1 cellular context compared by ENCODE assay signal in the genomic region with DNA sequence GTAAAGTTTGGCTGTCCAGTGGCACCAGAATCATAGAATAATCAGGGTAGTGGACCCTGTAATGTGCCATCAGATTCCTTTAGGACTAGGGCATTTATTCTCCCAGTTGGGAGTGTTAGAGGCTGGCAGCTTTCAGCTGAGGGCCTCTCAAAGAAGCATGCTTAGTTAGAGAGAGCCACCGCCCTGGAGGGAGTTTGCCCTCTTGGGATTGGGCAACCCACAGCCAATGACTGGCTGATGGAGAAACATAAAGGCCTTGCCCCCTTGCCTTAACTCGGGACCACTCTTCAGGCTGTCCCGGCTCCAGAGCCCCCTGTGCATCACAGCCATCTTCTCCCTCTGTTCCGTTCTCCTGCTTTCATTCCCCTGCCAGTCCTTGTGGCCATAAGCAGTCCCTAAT.
A peak's percentile ranks its signal among the peaks of the same experiment; 100 is the strongest.
TF ChIP-seq lines count a peak whose summit lies in the region.

No MANE protein-coding gene starts in this region.

TF ChIP-seq in H1, 55 proteins besides CTCF, POLR2A, EP300 and RAD21:
- TF ChIP-seq RNF2 (IDR thresholded peaks at IDR 0.05; ENCODE audit: borderline replicate concordance, low read depth, low read length, missing control alignments, poor library complexity, severe bottlenecking) (no peak), MAFK (IDR thresholded peaks at IDR 0.05; ENCODE audit: low read depth, low read length) (no peak), FOSL1 (IDR thresholded peaks at IDR 0.05; ENCODE audit: insufficient read depth, low read depth, low read length) (no peak), SIX5 (IDR thresholded peaks at IDR 0.05; ENCODE audit: low read depth, low read length) (no peak)
- TF ChIP-seq, protein P1, sequence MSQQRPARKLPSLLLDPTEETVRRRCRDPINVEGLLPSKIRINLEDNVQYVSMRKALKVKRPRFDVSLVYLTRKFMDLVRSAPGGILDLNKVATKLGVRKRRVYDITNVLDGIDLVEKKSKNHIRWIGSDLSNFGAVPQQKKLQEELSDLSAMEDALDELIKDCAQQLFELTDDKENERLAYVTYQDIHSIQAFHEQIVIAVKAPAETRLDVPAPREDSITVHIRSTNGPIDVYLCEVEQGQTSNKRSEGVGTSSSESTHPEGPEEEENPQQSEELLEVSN (IDR thresholded peaks at IDR 0.05) = peak; percentile 70
TF ChIP-seq in H1: peak in this region for 1.
